ENCODE assay signal across 8 cellular contexts in the genomic region with DNA sequence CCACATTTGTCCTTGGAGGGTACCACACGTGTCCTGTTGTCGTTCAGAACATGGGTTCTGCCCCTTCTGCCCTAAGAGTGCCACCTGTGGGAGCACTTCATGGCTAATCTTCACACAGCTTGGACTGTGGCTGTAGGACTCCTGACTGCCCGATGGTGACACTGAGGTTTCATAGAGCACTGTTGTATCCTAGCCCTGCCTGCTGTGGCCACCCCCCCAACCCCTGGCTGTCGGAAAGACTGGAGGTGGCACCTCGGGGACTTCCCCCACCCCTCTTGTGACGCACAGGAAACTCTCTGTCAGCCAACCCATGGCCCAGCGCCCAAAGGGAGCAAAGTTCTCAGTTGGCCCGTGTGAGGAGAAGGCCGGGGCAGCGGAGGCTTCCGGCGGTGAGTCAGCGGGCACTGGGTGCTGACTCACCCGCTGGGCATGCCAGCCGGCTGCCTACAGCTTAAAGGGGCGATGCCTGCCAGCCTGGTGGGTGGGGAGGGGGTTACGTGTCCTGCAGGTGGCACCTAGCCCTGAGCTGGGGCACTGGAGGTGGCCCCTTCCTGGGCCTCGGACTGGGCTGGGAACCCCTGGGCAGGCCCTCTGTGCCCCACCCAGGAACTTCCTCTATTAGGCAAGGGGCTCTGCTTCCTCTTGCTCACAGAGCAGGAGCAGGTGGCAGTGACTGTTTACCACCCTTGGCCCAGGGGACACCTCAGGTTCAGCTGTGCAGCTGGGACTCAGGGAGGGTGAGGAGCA. TPM values are rescaled to one million over a fixed set of nuclear protein-coding genes. Genes with fewer than 3 reads are reported as not detected.
A peak's percentile ranks its signal among the peaks of the same experiment; 100 is the strongest.
DNase-seq lines count a peak whose midpoint lies in the region; ATAC-seq and TF ChIP-seq lines count a peak whose summit lies in the region.

No MANE protein-coding gene starts in this region.

- H3K27me3 ChIP-seq in uterus = no peaks in the 10 kb centered on the region

- H3K4me3 ChIP-seq in uterus = peak overlapping the region in 1 of 2 donors; percentile 16

- no peak for TF ChIP-seq POLR2A in uterus (IDR thresholded peaks at IDR 0.05)

- H3K27ac ChIP-seq in uterus = peak overlapping the region; percentile 87 to 91

- H3K36me3 ChIP-seq in uterus = no peaks in the 10 kb centered on the region

- no peaks in the 10 kb centered on the region for H3K9me3 ChIP-seq in uterus

- in situ Hi-C loops in ACHN (cut with HindIII; ENCODE audit: low pct_ligation_motif_present, low pct_unique_long_range_greater_than_20kb, low sequenced_read_pairs) = no loop called here

- ATAC-seq in GM19023 (IDR thresholded peaks at IDR 0.05; ENCODE audit: unreplicated experiment) (peak; percentile 32), HG03469 (IDR thresholded peaks at IDR 0.05; ENCODE audit: unreplicated experiment) (peak; percentile 29)

- H3K4me1 ChIP-seq in uterus = peaks cover 11 to 23% of the 10 kb centered on the region in 2 donors

- intact Hi-C loops in uterus (cut with DNase I; ENCODE audit: low total_unique reads) = no loop called here

- no peak for TF ChIP-seq CTCF in uterus (IDR thresholded peaks at IDR 0.05)

- DNase-seq in ACHN = peak; percentile 99
- peak; percentile 71 for DNase-seq in SIG-M5 (lab: John Stamatoyannopoulos, UW)
- DNase-seq in activated gamma-delta T cell treated with anti-CD3 and anti-CD28 coated beads, Interleukin-2, amount 50 U/mL, for 16 hours (ENCODE audit: low read depth) = peak; percentile 96
- peak; percentile 81 for DNase-seq in globus pallidus (ENCODE audit: low spot score)
- peak; percentile 80 for DNase-seq in putamen (ENCODE audit: low spot score)
- DNase-seq in uterus = peak; percentile 88 to 92

RNA-seq across cellular contexts. Expression of a gene that starts 3.4 kb away (rescaled TPM):
- total RNA-seq in uterus = 10 to 100 TPM in 3 of 4 donors, 1 to 10 TPM in 1; 3.3 to 37.0 (median 12.5) TPM

RNA-seq across cellular contexts. Expression of a gene that starts 34.7 kb away (rescaled TPM):
- total RNA-seq in uterus = 1 to 10 TPM; 2.1 to 4.9 (median 3.8) TPM
